In genomic region chr1:226023735-226024134, GRCh38 we compare ENCODE assay signal across 2 cellular contexts.
TF ChIP-seq lines count a peak whose summit lies in the region.

No MANE protein-coding gene starts in this region.

TF ChIP-seq in SK-N-SH treated with all-trans-retinoic acid at 6 μM for 48 hours, 23 proteins besides CTCF, POLR2A, EP300 and RAD21 (continued from another document):
- TF ChIP-seq TSHZ2 (CRISPR knock-in tag; IDR thresholded peaks at IDR 0.05) = no peak
- TF ChIP-seq, protein P1, sequence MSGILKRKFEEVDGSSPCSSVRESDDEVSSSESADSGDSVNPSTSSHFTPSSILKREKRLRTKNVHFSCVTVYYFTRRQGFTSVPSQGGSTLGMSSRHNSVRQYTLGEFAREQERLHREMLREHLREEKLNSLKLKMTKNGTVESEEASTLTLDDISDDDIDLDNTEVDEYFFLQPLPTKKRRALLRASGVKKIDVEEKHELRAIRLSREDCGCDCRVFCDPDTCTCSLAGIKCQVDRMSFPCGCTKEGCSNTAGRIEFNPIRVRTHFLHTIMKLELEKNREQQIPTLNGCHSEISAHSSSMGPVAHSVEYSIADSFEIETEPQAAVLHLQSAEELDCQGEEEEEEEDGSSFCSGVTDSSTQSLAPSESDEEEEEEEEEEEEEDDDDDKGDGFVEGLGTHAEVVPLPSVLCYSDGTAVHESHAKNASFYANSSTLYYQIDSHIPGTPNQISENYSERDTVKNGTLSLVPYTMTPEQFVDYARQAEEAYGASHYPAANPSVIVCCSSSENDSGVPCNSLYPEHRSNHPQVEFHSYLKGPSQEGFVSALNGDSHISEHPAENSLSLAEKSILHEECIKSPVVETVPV (CRISPR knock-in tag; IDR thresholded peaks at IDR 0.05) = no peak
- TF ChIP-seq ZFP3 (CRISPR knock-in tag; IDR thresholded peaks at IDR 0.05) = no peak
- no peak for TF ChIP-seq ZFP30 (CRISPR knock-in tag; IDR thresholded peaks at IDR 0.05)
- TF ChIP-seq ZNF8 (CRISPR knock-in tag; IDR thresholded peaks at IDR 0.05) = no peak
- TF ChIP-seq TCF4 (CRISPR knock-in tag; IDR thresholded peaks at IDR 0.05; ENCODE audit: borderline replicate concordance) = no peak
- TF ChIP-seq SNAI2 (CRISPR knock-in tag; IDR thresholded peaks at IDR 0.05) = no peak
- no peak for TF ChIP-seq ZNF70 (CRISPR knock-in tag; IDR thresholded peaks at IDR 0.05)
- no peak for TF ChIP-seq ARNTL (CRISPR knock-in tag; IDR thresholded peaks at IDR 0.05; ENCODE audit: borderline replicate concordance, low read depth)
- no peak for TF ChIP-seq OSR1 (CRISPR knock-in tag; IDR thresholded peaks at IDR 0.05)
- no peak for TF ChIP-seq ISL1 (CRISPR knock-in tag; IDR thresholded peaks at IDR 0.05)

TF ChIP-seq in GM23338, 12 proteins besides CTCF, POLR2A, EP300 and RAD21 (continued from another document):
- TF ChIP-seq REST (IDR thresholded peaks at IDR 0.05; ENCODE audit: unreplicated experiment) = no peak
- TF ChIP-seq ZNF114 (CRISPR knock-in tag; IDR thresholded peaks at IDR 0.05) = no peak
- no peak for TF ChIP-seq POLR2AphosphoS5 (IDR thresholded peaks at IDR 0.05; ENCODE audit: low read depth)
